Comparison of ENCODE assay signal across 8 cellular contexts in genomic region chr1:98556521-98557158, GRCh38.
DNase-seq lines count a peak whose midpoint lies in the region; ATAC-seq and TF ChIP-seq lines count a peak whose summit lies in the region.

No MANE protein-coding gene starts in this region.

- H3K4ac ChIP-seq in mesenchymal stem cell (ENCODE audit: low read depth in 1 of 2, low read length in 2 of 2), result no peak overlapping the region

- ATAC-seq in GM21529 (IDR thresholded peaks at IDR 0.05; ENCODE audit: unreplicated experiment) (no peak), HG03432 (IDR thresholded peaks at IDR 0.05; ENCODE audit: unreplicated experiment) (no peak)

- H3K14ac ChIP-seq in mesenchymal stem cell (ENCODE audit: low read length in 2 of 2), result no peak overlapping the region

- DNase-seq in Kasumi-1 (lab: John Stamatoyannopoulos, UW), result peak; percentile 29 to 70
- DNase-seq in adrenal gland, result no peak
- peak; percentile 14 for DNase-seq in mesenchymal stem cell
- no peak for DNase-seq in NCI-H1436 treated with DMSO at 0.1 percent for 48 hours (lab: John Stamatoyannopoulos, UW)
- DNase-seq in activated CD4-positive, alpha-beta T cell treated with anti-CD3 and anti-CD28 coated beads, Interleukin-2, amount 10 ng/mL, durations not matched to agents 24 days and 14 days, result no peak

- H3K27ac Mint-ChIP-seq in activated CD4-positive, alpha-beta T cell treated with anti-CD3 and anti-CD28 coated beads, Interleukin-2, amount 10 ng/mL, durations not matched to agents 24 days and 14 days, result no peak overlapping the region

- H3K36me3 ChIP-seq in adrenal gland (replicated peaks in 1 of 2) (no peaks in the 10 kb centered on the region), mesenchymal stem cell (ENCODE audit: control insufficient read depth in 1 of 2, insufficient read depth in 2 of 2, low read depth in 1 of 2, low read length in 2 of 2) (no peaks in the 10 kb centered on the region)

- no peaks in the 10 kb centered on the region for H3K9me3 ChIP-seq in adrenal gland (replicated peaks in 1 of 3)
- H3K9me3 ChIP-seq in mesenchymal stem cell (ENCODE audit: control insufficient read depth, low read length), result no peaks in the 10 kb centered on the region

- no peak overlapping the region for H2AK5ac ChIP-seq in mesenchymal stem cell (ENCODE audit: low read length, severe bottlenecking)

- H3K27ac ChIP-seq in adrenal gland (no peak overlapping the region), mesenchymal stem cell (ENCODE audit: low read length, poor library complexity, severe bottlenecking) (no peak overlapping the region)

- intact Hi-C loops in adrenal gland (cut with DNase I), result no loop called here
- intact Hi-C loops in activated CD4-positive, alpha-beta T cell treated with anti-CD3 and anti-CD28 coated beads, Interleukin-2, amount 10 ng/mL, durations not matched to agents 24 days and 14 days (cut with micrococcal nuclease), result no loop called here

- TF ChIP-seq CTCF in GM12872 (IDR thresholded peaks at IDR 0.05; ENCODE audit: insufficient read depth, low read depth, low read length) (peak; percentile 49; the same call in 2 of the 3 replicates), adrenal gland (IDR thresholded peaks at IDR 0.05) (peak in 5 of 6 experiments; percentile 12 to 46 (median 19))

- H4K8ac ChIP-seq in mesenchymal stem cell (ENCODE audit: low read length), result no peak overlapping the region

- no peaks in the 10 kb centered on the region for H3K36me3 Mint-ChIP-seq in activated CD4-positive, alpha-beta T cell treated with anti-CD3 and anti-CD28 coated beads, Interleukin-2, amount 10 ng/mL, durations not matched to agents 24 days and 14 days (ENCODE audit: low read depth)

- H3K79me1 ChIP-seq in mesenchymal stem cell (replicated peaks; ENCODE audit: low read length, poor library complexity, severe bottlenecking), result no peaks in the 10 kb centered on the region

- H3K27me3 ChIP-seq in adrenal gland, result no peaks in the 10 kb centered on the region
- H3K27me3 ChIP-seq in mesenchymal stem cell (ENCODE audit: control insufficient read depth in 1 of 2, insufficient read depth in 1 of 2, low read length in 2 of 2), result no peaks in the 10 kb centered on the region

- 49 to 61% (median 54%) methylated on average over 2 of the region's 2 CpGs for WGBS in adrenal gland, 4 donors
- WGBS in mesenchymal stem cell, result no CpG with 5 or more reads among the region's 2 CpGs

- H2BK15ac ChIP-seq in mesenchymal stem cell (ENCODE audit: low read depth, poor library complexity, severe bottlenecking), result no peak overlapping the region

- no peak overlapping the region for H3K4me2 ChIP-seq in mesenchymal stem cell (ENCODE audit: low read length, poor library complexity, severe bottlenecking)

- H2BK5ac ChIP-seq in mesenchymal stem cell (ENCODE audit: low read depth, low read length, poor library complexity, severe bottlenecking), result no peak overlapping the region

- no peak overlapping the region for H3K9ac ChIP-seq in mesenchymal stem cell (ENCODE audit: low read length)

- TF ChIP-seq POLR2A in adrenal gland (IDR thresholded peaks at IDR 0.05), result no peak

- H2BK12ac ChIP-seq in mesenchymal stem cell (ENCODE audit: low read length in 2 of 2), result no peak overlapping the region

- no peaks in the 10 kb centered on the region for H3K27me3 Mint-ChIP-seq in activated CD4-positive, alpha-beta T cell treated with anti-CD3 and anti-CD28 coated beads, Interleukin-2, amount 10 ng/mL, durations not matched to agents 24 days and 14 days

- no peaks in the 10 kb centered on the region for H3K4me1 Mint-ChIP-seq in activated CD4-positive, alpha-beta T cell treated with anti-CD3 and anti-CD28 coated beads, Interleukin-2, amount 10 ng/mL, durations not matched to agents 24 days and 14 days

- H3K23ac ChIP-seq in mesenchymal stem cell (ENCODE audit: low read length in 2 of 2), result no peak overlapping the region

- H3K4me3 ChIP-seq in adrenal gland (no peak overlapping the region), mesenchymal stem cell (ENCODE audit: insufficient read depth in 1 of 2, low read depth in 1 of 2, low read length in 2 of 2) (no peak overlapping the region)

- no peak overlapping the region for H3K18ac ChIP-seq in mesenchymal stem cell (ENCODE audit: low read depth in 1 of 2, low read length in 2 of 2)

- no peak overlapping the region for H3K4me3 Mint-ChIP-seq in activated CD4-positive, alpha-beta T cell treated with anti-CD3 and anti-CD28 coated beads, Interleukin-2, amount 10 ng/mL, durations not matched to agents 24 days and 14 days

- no peak overlapping the region for H2BK120ac ChIP-seq in mesenchymal stem cell (ENCODE audit: low read depth, low read length)

- H2AFZ ChIP-seq in mesenchymal stem cell (ENCODE audit: low read depth, low read length), result no peak overlapping the region

- H3K4me1 ChIP-seq in adrenal gland (replicated peaks in 1 of 2) (no peaks in the 10 kb centered on the region), mesenchymal stem cell (ENCODE audit: control insufficient read depth, insufficient read depth, low read depth, low read length) (no peaks in the 10 kb centered on the region)

- no peaks in the 10 kb centered on the region for H3K9me3 Mint-ChIP-seq in activated CD4-positive, alpha-beta T cell treated with anti-CD3 and anti-CD28 coated beads, Interleukin-2, amount 10 ng/mL, durations not matched to agents 24 days and 14 days

- H4K91ac ChIP-seq in mesenchymal stem cell (ENCODE audit: low read length), result no peak overlapping the region

Comparison
In these comparisons a context has a peak if more than half of its experiments do, and no peak if none do; other contexts are left out.
1. DNase-seq: peak in Kasumi-1 (2 of 2) and mesenchymal stem cell (single experiment); none in adrenal gland (0 of 7), NCI-H1436 treated with DMSO at 0.1 percent for 48 hours (single experiment) and activated CD4-positive, alpha-beta T cell treated with anti-CD3 and anti-CD28 coated beads, Interleukin-2, amount 10 ng/mL, durations not matched to agents 24 days and 14 days (single experiment).